ENCODE assay signal across 33 cellular contexts in the genomic region with DNA sequence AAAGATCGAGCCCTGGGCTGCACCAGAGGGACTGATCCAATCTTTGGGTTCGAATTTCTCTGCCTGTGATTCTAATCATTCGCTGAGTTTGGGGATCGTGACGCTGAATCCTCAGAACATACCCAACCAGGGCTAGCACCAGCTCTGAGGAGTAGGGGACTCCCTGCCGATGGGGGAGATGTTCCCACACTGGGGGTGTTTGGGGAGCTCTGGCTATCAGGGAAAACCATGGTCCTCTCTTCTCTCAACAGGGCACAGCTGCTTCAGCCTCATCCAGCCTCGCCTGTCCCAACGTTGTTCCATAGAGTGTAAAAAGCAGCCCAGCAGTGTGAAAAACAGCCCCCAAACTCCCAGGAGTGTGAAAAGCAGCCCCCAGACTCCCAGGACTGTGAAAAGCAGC.
"Had no signal": no experiment of that assay in that cellular context is flagged by ENCODE, and none has a peak within 500 bp of the region (broad histone marks: within the 10 kb centered on the region; RNA-seq: fewer than 3 reads in every experiment).

No MANE protein-coding gene starts in this region.

- H3K4me1 ChIP-seq: adrenal gland, breast epithelium had no signal

- H3K27ac ChIP-seq: adrenal gland, body of pancreas, brain microvascular endothelial cell, breast epithelium, VCaP had no signal

- H3K4me3 ChIP-seq: adrenal gland, body of pancreas, breast epithelium had no signal

- H3K9me3 ChIP-seq: adrenal gland, body of pancreas, breast epithelium had no signal

- H3K36me3 ChIP-seq: adrenal gland, brain microvascular endothelial cell, breast epithelium had no signal

- DNase-seq: activated B cell treated with CpG ODN at 0.5 μM for 24 hours; activated CD4-positive, alpha-beta memory T cell treated with anti-CD3 and anti-CD28 coated beads for 36 hours; activated CD4-positive, alpha-beta T cell treated with anti-CD3 and anti-CD28 coated beads for 4 hours; activated CD4-positive, alpha-beta T cell treated with anti-CD3 and anti-CD28 coated beads, Interleukin-2, amount 10 ng/mL, durations not matched to agents 24 days and 14 days; activated CD4-positive, alpha-beta T cell treated with anti-CD3 and anti-CD28 coated beads, Interleukin-2, amount 50 U/mL, for 1 hour; activated CD4-positive, alpha-beta T cell treated with anti-CD3 and anti-CD28 coated beads, Interleukin-2, amount 50 U/mL, for 4 hours; activated CD4-positive, CD25-positive, alpha-beta regulatory T cell treated with anti-CD3 and anti-CD28 coated beads, Interleukin-2, amount 50 U/mL, for 72 hours; activated CD8-positive, alpha-beta memory T cell treated with anti-CD3 and anti-CD28 coated beads, Interleukin-2, amount 50 U/mL, for 4 hours; activated CD8-positive, alpha-beta T cell treated with anti-CD3 and anti-CD28 coated beads for 36 hours; activated effector memory CD4-positive, alpha-beta T cell treated with anti-CD3 and anti-CD28 coated beads, Interleukin-2, amount 50 U/mL, for 16 hours; activated gamma-delta T cell treated with Interleukin-2 at 50 U/mL for 16 hours; activated naive CD4-positive, alpha-beta T cell; activated naive CD4-positive, alpha-beta T cell treated with anti-CD3 and anti-CD28 coated beads for 36 hours; activated naive CD4-positive, alpha-beta T cell treated with anti-CD3 and anti-CD28 coated beads, Interleukin-2, amount 50 U/mL, for 16 hours; activated naive CD8-positive, alpha-beta T cell treated with anti-CD3 and anti-CD28 coated beads for 36 hours; activated T-cell treated with anti-CD3 and anti-CD28 coated beads for 4 hours; activated T-cell treated with anti-CD3 and anti-CD28 coated beads, Interleukin-2, amount 50 U/mL, for 1 hour; activated T-cell treated with anti-CD3 and anti-CD28 coated beads, Interleukin-2, amount 50 U/mL, for 4 hours; activated T-cell treated with anti-CD3 and anti-CD28 coated beads, Interleukin-2, amount 50 U/mL, for 72 hours; adrenal gland; amniotic stem cell; aorta; body of pancreas; brain microvascular endothelial cell; central memory CD4-positive, alpha-beta T cell; T-cell; T-helper 17 cell had no signal

- H3K27me3 ChIP-seq: adrenal gland, body of pancreas, brain microvascular endothelial cell, breast epithelium had no signal

- ATAC-seq: activated CD8-positive, alpha-beta T cell treated with anti-CD3 and anti-CD28 coated beads for 36 hours; activated naive CD4-positive, alpha-beta T cell treated with anti-CD3 and anti-CD28 coated beads, Interleukin-2, amount 50 U/mL, for 72 hours; activated T-cell treated with anti-CD3 and anti-CD28 coated beads, Interleukin-2, amount 50 U/mL, for 4 hours; activated T-cell treated with anti-CD3 and anti-CD28 coated beads, Interleukin-2, amount 50 U/mL, for 72 hours; activated T-helper 17 cell treated with anti-CD3 and anti-CD28 coated beads, Interleukin-2, amount 50 U/mL, for 72 hours; body of pancreas; T-cell; T-helper 17 cell had no signal

- FAIRE-seq: astrocyte, TTC549 had no signal
